Comparison of ENCODE assay signal across 14 cellular contexts in the genomic region with DNA sequence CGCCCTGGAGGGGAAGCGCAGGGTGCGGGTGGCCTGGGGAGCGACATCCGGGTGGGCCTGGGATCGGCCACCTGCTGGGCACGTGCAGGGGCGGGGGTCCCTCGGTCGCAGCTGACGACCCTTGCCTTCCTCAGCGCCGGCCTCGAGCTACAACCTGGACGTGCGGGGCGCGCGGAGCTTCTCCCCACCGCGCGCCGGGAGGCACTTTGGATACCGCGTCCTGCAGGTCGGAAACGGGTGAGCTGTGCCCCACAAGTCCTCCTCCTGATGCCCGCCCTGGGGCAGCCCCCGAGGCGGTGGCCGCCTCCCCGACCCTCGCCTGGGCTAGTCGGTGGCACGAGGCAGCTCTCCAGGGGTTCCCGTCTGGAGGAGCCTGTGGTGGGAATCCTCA. TPM values are rescaled to one million over a fixed set of nuclear protein-coding genes. Genes with fewer than 3 reads are reported as not detected.
DNase-seq lines count a peak whose midpoint lies in the region; TF ChIP-seq lines count a peak whose summit lies in the region.
"Had no signal": no experiment of that assay in that cellular context is flagged by ENCODE, and none has a peak within 500 bp of the region (broad histone marks: within the 10 kb centered on the region; RNA-seq: fewer than 3 reads in every experiment).

No MANE protein-coding gene starts in this region.

- H3K4me3 Mint-ChIP-seq in T-helper 1 cell treated with Interleukin-12 subunit alpha and Interleukin-12 subunit beta and Interleukin-4 antibody, amounts not matched to agents 30 μg/mL and 1 μg/mL, for 36 hours = peak overlapping the region; percentile 100
- peak overlapping the region; percentile 67 for H3K4me3 Mint-ChIP-seq in dendritic cell treated with granulocyte-macrophage colony-stimulating factor and Interleukin-4, amounts not matched to agents 40 ng/mL and 50 ng/mL, for 4 days

- H3K9me3 ChIP-seq in OCI-LY3 (ENCODE audit: insufficient read depth, low read length) (no peaks in the 10 kb centered on the region), spleen (no peaks in the 10 kb centered on the region)
- H3K9me3 ChIP-seq: SJSA1 had no signal

- H3K4me2 ChIP-seq in OCI-LY3 (ENCODE audit: low read length) = peak overlapping the region; percentile 95

- no peaks in the 10 kb centered on the region for H3K79me2 ChIP-seq in OCI-LY3 (ENCODE audit: low read length)

- peak overlapping the region; percentile 98 for H3K27ac Mint-ChIP-seq in T-helper 1 cell treated with Interleukin-12 subunit alpha and Interleukin-12 subunit beta and Interleukin-4 antibody, amounts not matched to agents 30 μg/mL and 1 μg/mL, for 36 hours
- peak overlapping the region; percentile 84 for H3K27ac Mint-ChIP-seq in dendritic cell treated with granulocyte-macrophage colony-stimulating factor and Interleukin-4, amounts not matched to agents 40 ng/mL and 50 ng/mL, for 4 days

- H3K27ac ChIP-seq in OCI-LY3 (ENCODE audit: low read length) (peak overlapping the region; percentile 80; the same call in 1 of the 2 replicates), spleen (peak overlapping the region; percentile 79 to 92 (median 86))
- H3K27ac ChIP-seq: SJSA1 had no signal

- H3K4me1 ChIP-seq in OCI-LY3 (ENCODE audit: low read length) (peaks cover 50% of the 10 kb centered on the region), spleen (peaks cover 10 to 100% (median 70%) of the 10 kb centered on the region in 6 donors)
- H3K4me1 ChIP-seq: SJSA1 had no signal

- WGBS in spleen, 5 donors = 38 to 63% (median 51%) methylated on average over 24 to 36 of the region's 36 CpGs

- TF ChIP-seq POLR2A in spleen (IDR thresholded peaks at IDR 0.05) = no peak

- intact Hi-C loops in dendritic cell treated with granulocyte-macrophage colony-stimulating factor and Interleukin-4, amounts not matched to agents 40 ng/mL and 50 ng/mL, for 4 days (cut with micrococcal nuclease) = no loop called here
- intact Hi-C loops in spleen (cut with DNase I; ENCODE audit: low total_unique reads) = no loop called here

- DNase-seq in T-helper 1 cell (no peak), spleen (peak; percentile 84), RKO (ENCODE audit: low spot score) (no peak), NOMO-1 (lab: John Stamatoyannopoulos, UW; ENCODE audit: unreplicated experiment in 2 of 2) (no peak), DMS153 treated with DMSO at 0.1 percent for 48 hours (lab: John Stamatoyannopoulos, UW; ENCODE audit: unreplicated experiment) (no peak)
- DNase-seq: foreskin melanocyte, islet precursor cell, NCI-H1417, NCI-H774 had no signal

- H3K9me3 Mint-ChIP-seq in T-helper 1 cell treated with Interleukin-12 subunit alpha and Interleukin-12 subunit beta and Interleukin-4 antibody, amounts not matched to agents 30 μg/mL and 1 μg/mL, for 36 hours = no peaks in the 10 kb centered on the region
- H3K9me3 Mint-ChIP-seq in dendritic cell treated with granulocyte-macrophage colony-stimulating factor and Interleukin-4, amounts not matched to agents 40 ng/mL and 50 ng/mL, for 4 days = no peaks in the 10 kb centered on the region

- peak overlapping the region; percentile 77 for H3K4me3 ChIP-seq in OCI-LY3 (ENCODE audit: low read length)
- H3K4me3 ChIP-seq in spleen = peak overlapping the region; percentile 35 to 77 (median 54)
- H3K4me3 ChIP-seq: SJSA1 had no signal

- H2AFZ ChIP-seq in OCI-LY3 (ENCODE audit: low read depth, low read length) = no peak overlapping the region

- no peak for TF ChIP-seq CTCF in OCI-LY3 (IDR thresholded peaks at IDR 0.05; ENCODE audit: low read depth, low read length)
- TF ChIP-seq CTCF in spleen (IDR thresholded peaks at IDR 0.05 in 8 of 11, conservative IDR thresholded peaks at IDR 0.05 in 3 of 11) = no peak

- peaks cover 48% of the 10 kb centered on the region for H3K4me1 Mint-ChIP-seq in T-helper 1 cell treated with Interleukin-12 subunit alpha and Interleukin-12 subunit beta and Interleukin-4 antibody, amounts not matched to agents 30 μg/mL and 1 μg/mL, for 36 hours (ENCODE audit: low read depth)
- H3K4me1 Mint-ChIP-seq in dendritic cell treated with granulocyte-macrophage colony-stimulating factor and Interleukin-4, amounts not matched to agents 40 ng/mL and 50 ng/mL, for 4 days (ENCODE audit: low read depth) = peaks cover 82% of the 10 kb centered on the region

- peak overlapping the region; percentile 77; the same call in 1 of the 2 replicates for H3K9ac ChIP-seq in OCI-LY3 (ENCODE audit: low read length)

- no peaks in the 10 kb centered on the region for H4K20me1 ChIP-seq in OCI-LY3 (ENCODE audit: insufficient read depth, low read length)

- H3K27me3 Mint-ChIP-seq in T-helper 1 cell treated with Interleukin-12 subunit alpha and Interleukin-12 subunit beta and Interleukin-4 antibody, amounts not matched to agents 30 μg/mL and 1 μg/mL, for 36 hours (ENCODE audit: low read depth) = no peaks in the 10 kb centered on the region
- no peaks in the 10 kb centered on the region for H3K27me3 Mint-ChIP-seq in dendritic cell treated with granulocyte-macrophage colony-stimulating factor and Interleukin-4, amounts not matched to agents 40 ng/mL and 50 ng/mL, for 4 days

- H3K27me3 ChIP-seq in OCI-LY3 (ENCODE audit: low read depth, low read length) (no peaks in the 10 kb centered on the region), spleen (replicated peaks in 1 of 7) (peaks cover 0 to 13% (median 0%) of the 10 kb centered on the region in 7 donors)
- H3K27me3 ChIP-seq: SJSA1 had no signal

- H3K36me3 Mint-ChIP-seq in T-helper 1 cell treated with Interleukin-12 subunit alpha and Interleukin-12 subunit beta and Interleukin-4 antibody, amounts not matched to agents 30 μg/mL and 1 μg/mL, for 36 hours (ENCODE audit: low read depth) = peaks cover 52% of the 10 kb centered on the region
- peaks cover 34% of the 10 kb centered on the region for H3K36me3 Mint-ChIP-seq in dendritic cell treated with granulocyte-macrophage colony-stimulating factor and Interleukin-4, amounts not matched to agents 40 ng/mL and 50 ng/mL, for 4 days (ENCODE audit: low read depth)

- H3K36me3 ChIP-seq in OCI-LY3 (replicated peaks; ENCODE audit: low read depth, low read length) = peaks cover 6% of the 10 kb centered on the region
- peaks cover 0 to 50% (median 17%) of the 10 kb centered on the region in 6 donors for H3K36me3 ChIP-seq in spleen
- H3K36me3 ChIP-seq: SJSA1 had no signal

RNA-seq across cellular contexts. Expression of a gene that starts 1.5 kb away (rescaled TPM):
- total RNA-seq in spleen = 100 to 1,000 TPM; 100 to 212 (median 153) TPM
- 10 to 100 TPM; 26.6 to 64.4 (median 51.1) TPM for polyA plus RNA-seq in spleen
- total RNA-seq: dermis microvascular lymphatic vessel endothelial cell, SJSA1 had no signal

RNA-seq across cellular contexts. Expression of a gene that starts 28.4 kb away (rescaled TPM):
- total RNA-seq in spleen = 10 to 100 TPM; 35.5 to 54.7 (median 43.7) TPM
- polyA plus RNA-seq in spleen = 10 to 100 TPM; 42.4 to 56.0 (median 49.5) TPM

RNA-seq across cellular contexts. Expression of a gene that starts 44.2 kb away (rescaled TPM):
- total RNA-seq in spleen = 10 to 100 TPM; 17.6 to 36.3 (median 28.6) TPM
- 10 to 100 TPM; 25.5 to 49.1 (median 41.9) TPM for polyA plus RNA-seq in spleen

RNA-seq across cellular contexts. Expression of a gene that starts 52.3 kb away (rescaled TPM):
- 10 to 100 TPM; 17.2 to 27.3 (median 25.5) TPM for total RNA-seq in spleen
- 10 to 100 TPM; 17.0 to 33.1 (median 21.6) TPM for polyA plus RNA-seq in spleen
